Comparison of ENCODE assay signal across 25 cellular contexts in genomic region chr14:49489341-49489740, GRCh38.
"Had no signal": no experiment of that assay in that cellular context is flagged by ENCODE, and none has a peak within 500 bp of the region (broad histone marks: within the 10 kb centered on the region; RNA-seq: fewer than 3 reads in every experiment).

No MANE protein-coding gene starts in this region.

- DNase-seq: nephron progenitor cell; nucleus accumbens; pancreas; psoas muscle; right cardiac atrium; right lobe of liver; sigmoid colon; small intestine; stimulated activated CD4-positive, alpha-beta T cell treated with anti-CD3 and anti-CD28 coated beads, Interleukin-15, amount 100 ng/mL, for 24 hours; stimulated activated CD4-positive, alpha-beta T cell treated with anti-CD3 and anti-CD28 coated beads, Interleukin-2, amount 100 ng/mL, for 24 hours; stimulated activated CD4-positive, alpha-beta T cell treated with anti-CD3 and anti-CD28 coated beads, Interleukin-2, amount 100 ng/mL, for 48 hours; stimulated activated CD4-positive, alpha-beta T cell treated with anti-CD3 and anti-CD28 coated beads, Interleukin-4, amount 100 ng/mL, for 24 hours; stimulated activated naive B cell treated with anti-CD40 and anti-IgM and Interleukin-4, amounts not matched to agents 10 μg/mL and 1 μg/mL and 100 μg/mL, for 72 hours; stimulated activated naive CD4-positive, alpha-beta T cell treated with Interleukin-2 at 50 U/mL for 16 hours; stomach; thyroid gland; upper lobe of left lung had no signal

- H3K9me3 ChIP-seq: neutrophil, pancreas, psoas muscle, right lobe of liver, sigmoid colon, stomach, thoracic aorta, thyroid gland, upper lobe of left lung, vagina had no signal

- H3K27me3 ChIP-seq: neutrophil, pancreas, right lobe of liver, sigmoid colon, stomach, thyroid gland, tibial nerve, upper lobe of left lung, vagina had no signal

- H3K27ac Mint-ChIP-seq: natural killer cell treated with Interleukin-12 subunit alpha and Interleukin-12 subunit beta and Interleukin-15 and Interleukin-18, amount 100 ng/mL, for 72 hours; nephron progenitor cell; stimulated activated effector memory CD8-positive, alpha-beta T cell treated with anti-CD3 and anti-CD28 coated beads, Interleukin-12 subunit alpha, Interleukin-12 subunit beta, amount 100 ng/mL, for 72 hours; stimulated activated naive B cell treated with anti-CD40 and anti-IgM and Interleukin-4, amounts not matched to agents 10 μg/mL and 1 μg/mL and 100 μg/mL, for 72 hours; stimulated activated naive CD8-positive, alpha-beta T cell treated with anti-CD3 and anti-CD28 coated beads, Interleukin-15, Interleukin-2, amounts not matched to agents 100 ng/mL and 50 ng/mL, for 24 hours had no signal

- ATAC-seq: natural killer cell treated with Interleukin-12 subunit alpha and Interleukin-12 subunit beta and Interleukin-15 and Interleukin-18, amount 100 ng/mL, for 72 hours; pancreas; psoas muscle; right cardiac atrium; right lobe of liver; stimulated activated effector memory CD8-positive, alpha-beta T cell treated with anti-CD3 and anti-CD28 coated beads, Interleukin-12 subunit alpha, Interleukin-12 subunit beta, amount 100 ng/mL, for 72 hours; stimulated activated naive B cell treated with anti-CD40 and anti-IgM and Interleukin-4, amounts not matched to agents 10 μg/mL and 1 μg/mL and 100 μg/mL, for 72 hours had no signal

- FAIRE-seq: pancreas, small intestine had no signal

- H3K36me3 ChIP-seq: neutrophil, pancreas, right lobe of liver, sigmoid colon, stomach, thoracic aorta, thyroid gland, tibial nerve, upper lobe of left lung, vagina had no signal

- H3K4me1 Mint-ChIP-seq: stimulated activated effector memory CD8-positive, alpha-beta T cell treated with anti-CD3 and anti-CD28 coated beads, Interleukin-12 subunit alpha, Interleukin-12 subunit beta, amount 100 ng/mL, for 72 hours; stimulated activated naive B cell treated with anti-CD40 and anti-IgM and Interleukin-4, amounts not matched to agents 10 μg/mL and 1 μg/mL and 100 μg/mL, for 72 hours had no signal

- H3K27ac ChIP-seq: neutrophil, pancreas, psoas muscle, right lobe of liver, sigmoid colon, stomach, thoracic aorta, thyroid gland, tibial nerve, upper lobe of left lung, vagina had no signal

- H3K4me3 ChIP-seq: pancreas, psoas muscle, right lobe of liver, sigmoid colon, stomach, thoracic aorta, thyroid gland, tibial nerve, upper lobe of left lung, vagina had no signal

- H3K4me3 Mint-ChIP-seq: natural killer cell treated with Interleukin-12 subunit alpha and Interleukin-12 subunit beta and Interleukin-15 and Interleukin-18, amount 100 ng/mL, for 72 hours; nephron progenitor cell; neural crest cell; stimulated activated effector memory CD8-positive, alpha-beta T cell treated with anti-CD3 and anti-CD28 coated beads, Interleukin-12 subunit alpha, Interleukin-12 subunit beta, amount 100 ng/mL, for 72 hours; stimulated activated naive B cell treated with anti-CD40 and anti-IgM and Interleukin-4, amounts not matched to agents 10 μg/mL and 1 μg/mL and 100 μg/mL, for 72 hours; stimulated activated naive CD8-positive, alpha-beta T cell treated with anti-CD3 and anti-CD28 coated beads, Interleukin-15, Interleukin-2, amounts not matched to agents 100 ng/mL and 50 ng/mL, for 24 hours had no signal

- H3K4me1 ChIP-seq: pancreas, psoas muscle, sigmoid colon, thyroid gland, tibial nerve, upper lobe of left lung, vagina had no signal

- H3K36me3 Mint-ChIP-seq: natural killer cell treated with Interleukin-12 subunit alpha and Interleukin-12 subunit beta and Interleukin-15 and Interleukin-18, amount 100 ng/mL, for 72 hours; stimulated activated effector memory CD8-positive, alpha-beta T cell treated with anti-CD3 and anti-CD28 coated beads, Interleukin-12 subunit alpha, Interleukin-12 subunit beta, amount 100 ng/mL, for 72 hours; stimulated activated naive B cell treated with anti-CD40 and anti-IgM and Interleukin-4, amounts not matched to agents 10 μg/mL and 1 μg/mL and 100 μg/mL, for 72 hours had no signal

- H3K9me3 Mint-ChIP-seq: natural killer cell treated with Interleukin-12 subunit alpha and Interleukin-12 subunit beta and Interleukin-15 and Interleukin-18, amount 100 ng/mL, for 72 hours; neural crest cell; stimulated activated effector memory CD8-positive, alpha-beta T cell treated with anti-CD3 and anti-CD28 coated beads, Interleukin-12 subunit alpha, Interleukin-12 subunit beta, amount 100 ng/mL, for 72 hours; stimulated activated naive B cell treated with anti-CD40 and anti-IgM and Interleukin-4, amounts not matched to agents 10 μg/mL and 1 μg/mL and 100 μg/mL, for 72 hours; stimulated activated naive CD8-positive, alpha-beta T cell treated with anti-CD3 and anti-CD28 coated beads, Interleukin-15, Interleukin-2, amounts not matched to agents 100 ng/mL and 50 ng/mL, for 24 hours had no signal
